ENCODE assay signal across 9 cellular contexts in the genomic region with DNA sequence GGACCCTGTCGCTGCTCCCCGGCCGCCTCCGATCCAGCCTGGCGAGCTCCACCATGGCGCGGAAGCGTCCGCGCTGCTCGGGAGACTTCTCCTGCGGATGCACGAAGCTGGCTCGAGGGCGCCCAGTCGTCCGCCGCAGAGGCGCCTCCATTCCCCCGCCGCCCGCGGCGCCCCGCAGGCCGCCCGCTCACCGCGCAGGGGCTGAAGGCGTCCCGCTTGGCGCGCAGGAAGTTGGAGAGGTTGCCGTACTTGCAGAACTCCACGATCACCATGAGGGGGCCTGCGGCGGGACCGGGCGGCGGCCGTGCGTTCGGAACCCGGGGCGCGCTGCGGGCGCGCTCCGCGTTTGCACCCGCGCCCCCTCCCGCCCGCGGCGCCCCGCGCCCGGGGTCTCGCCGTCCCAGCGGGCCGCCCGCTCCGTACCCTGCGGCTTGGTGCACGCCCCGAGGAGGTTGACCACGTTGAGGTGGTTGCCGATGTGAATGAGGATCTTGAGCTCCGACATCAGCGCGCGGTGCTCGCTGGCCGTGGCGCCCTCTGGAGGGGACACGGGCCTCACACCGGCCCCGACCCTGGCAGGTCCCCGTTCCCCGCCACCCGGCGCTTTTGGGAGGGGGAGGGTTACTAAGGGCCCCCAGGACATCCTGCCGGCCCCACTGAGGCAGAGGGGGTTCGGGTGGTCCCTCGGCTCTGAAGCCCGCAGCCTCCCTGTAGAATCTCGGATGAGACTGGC. TPM values are rescaled to one million over a fixed set of nuclear protein-coding genes. Genes with fewer than 3 reads are reported as not detected.
DNase-seq lines count a peak whose midpoint lies in the region; ATAC-seq and TF ChIP-seq lines count a peak whose summit lies in the region.
"Had no signal": no experiment of that assay in that cellular context is flagged by ENCODE, and none has a peak within 500 bp of the region (broad histone marks: within the 10 kb centered on the region; RNA-seq: fewer than 3 reads in every experiment).

No MANE protein-coding gene starts in this region.

- H3K27me3 Mint-ChIP-seq in effector memory CD8-positive, alpha-beta T cell: no peaks in the 10 kb centered on the region

- no peak overlapping the region for H2BK120ac ChIP-seq in trophoblast cell (ENCODE audit: insufficient read depth, low read length, poor library complexity)

- no peak overlapping the region for H3K9ac ChIP-seq in HCT116 (ENCODE audit: low read length)
- H3K9ac ChIP-seq in trophoblast cell (ENCODE audit: low read length): no peak overlapping the region

- peaks cover 3 to 11% of the 10 kb centered on the region in 2 donors for H3K4me1 Mint-ChIP-seq in effector memory CD8-positive, alpha-beta T cell (ENCODE audit: low read depth in 2 of 2)

- H3K23ac ChIP-seq in trophoblast cell (ENCODE audit: low read length): no peak overlapping the region

- no peak overlapping the region for H2AK5ac ChIP-seq in trophoblast cell (ENCODE audit: low read length)

- H3K4me1 ChIP-seq in HCT116 (ENCODE audit: control insufficient read depth in 1 of 2, insufficient read depth in 2 of 2, low read length in 2 of 2) (no peaks in the 10 kb centered on the region), trophoblast cell (ENCODE audit: control insufficient read depth in 1 of 2, insufficient read depth in 2 of 2, low read length in 2 of 2) (peaks cover 0 to 3% of the 10 kb centered on the region in 2 experiments)
- H3K4me1 ChIP-seq: pancreas had no signal

- no peak overlapping the region for H4K91ac ChIP-seq in trophoblast cell (ENCODE audit: low read depth, low read length)

- H2BK12ac ChIP-seq in trophoblast cell (ENCODE audit: low read length): no peak overlapping the region

- no CpG with 5 or more reads among the region's 90 CpGs for WGBS in trophoblast cell (ENCODE audit: extremely low coverage, insufficient coverage, insufficient read length)

- POLR2A ChIA-PET in HCT116 (lab: Charles Lee): no interaction called here

- H3K9me3 ChIP-seq in HCT116 (ENCODE audit: control insufficient read depth in 1 of 2, insufficient read depth in 1 of 2, low read depth in 1 of 2, low read length in 2 of 2) (no peaks in the 10 kb centered on the region), trophoblast cell (ENCODE audit: insufficient read depth, low read depth, low read length) (peaks cover 12% of the 10 kb centered on the region)
- H3K9me3 ChIP-seq: pancreas had no signal

- H4K20me1 ChIP-seq in HCT116 (ENCODE audit: insufficient read depth): no peaks in the 10 kb centered on the region

- no peak overlapping the region for H4K8ac ChIP-seq in trophoblast cell (ENCODE audit: low read depth, low read length)

- H3K4ac ChIP-seq in trophoblast cell (ENCODE audit: low read depth, low read length): no peak overlapping the region

- RAD21 ChIA-PET in HCT116 (lab: Charles Lee; ENCODE audit: low non-redundant PET in 1 of 2, low total read pairs in 2 of 2, uncharacterized antibody in 2 of 2, unreplicated experiment in 2 of 2): no interaction called here

- H3K9me3 Mint-ChIP-seq in effector memory CD8-positive, alpha-beta T cell: no peaks in the 10 kb centered on the region

- H2AFZ ChIP-seq in HCT116 (ENCODE audit: low read depth, low read length, poor library complexity, severe bottlenecking) (no peak overlapping the region), trophoblast cell (ENCODE audit: insufficient read depth, low read length, poor library complexity) (peak overlapping the region; percentile 18)

- H3K27ac ChIP-seq in HCT116 (ENCODE audit: low read depth, low read length): no peak overlapping the region
- no peak overlapping the region for H3K27ac ChIP-seq in trophoblast cell (ENCODE audit: low read depth, low read length)
- H3K27ac ChIP-seq: pancreas had no signal

- no peak overlapping the region for H3K4me2 ChIP-seq in HCT116 (ENCODE audit: low read length)
- H3K4me2 ChIP-seq in trophoblast cell (ENCODE audit: low read length): peak overlapping the region; percentile 94

- H3K27me3 ChIP-seq in HCT116 (ENCODE audit: insufficient read depth, low read length) (no peaks in the 10 kb centered on the region), trophoblast cell (ENCODE audit: insufficient read depth, low read length) (no peaks in the 10 kb centered on the region)

- peaks cover 14% of the 10 kb centered on the region for H3K36me3 Mint-ChIP-seq in effector memory CD8-positive, alpha-beta T cell (ENCODE audit: insufficient read depth)

- ATAC-seq in HCT116 (peak; percentile 40; the same call in 1 of the 2 replicates), GM18870 (IDR thresholded peaks at IDR 0.05; ENCODE audit: unreplicated experiment) (no peak), GM21381 (IDR thresholded peaks at IDR 0.05; ENCODE audit: unreplicated experiment) (no peak), GM18873 (IDR thresholded peaks at IDR 0.05; ENCODE audit: low FRiP score, unreplicated experiment) (no peak)
- ATAC-seq in effector memory CD8-positive, alpha-beta T cell (replicated peaks): peak; percentile 79

- DNase-seq in HCT116 (ENCODE audit: low read depth, low spot score): no peak
- peak in 3 of 5 donors; percentile 13 to 44 (median 21) for DNase-seq in T-helper 1 cell
- peak in 1 of 3 experiments; percentile 10 for DNase-seq in effector memory CD8-positive, alpha-beta T cell
- peak in 1 of 2 donors; percentile 60 for DNase-seq in trophoblast cell
- DNase-seq in activated gamma-delta T cell (lab: John Stamatoyannopoulos, UW): no peak
- DNase-seq: pancreas had no signal

- TF ChIP-seq CTCF in HCT116 (IDR thresholded peaks at IDR 0.05 in 2 of 3, conservative IDR thresholded peaks at IDR 0.05 in 1 of 3; ENCODE audit: borderline replicate concordance in 1 of 3, insufficient read depth in 1 of 3, low read depth in 2 of 3, low read length in 2 of 3): no peak; a peak in 1 of 6 replicates

- TF ChIP-seq RAD21 in HCT116 (IDR thresholded peaks at IDR 0.05; ENCODE audit: low read depth): no peak

- H3K36me3 ChIP-seq in HCT116 (ENCODE audit: control insufficient read depth in 1 of 2, insufficient read depth in 2 of 2, low read length in 2 of 2) (no peaks in the 10 kb centered on the region), trophoblast cell (ENCODE audit: control insufficient read depth in 1 of 2, insufficient read depth in 2 of 2, low read length in 2 of 2) (no peaks in the 10 kb centered on the region)
- H3K36me3 ChIP-seq: pancreas had no signal

- no peak overlapping the region for H4K12ac ChIP-seq in trophoblast cell (ENCODE audit: low read depth, low read length)

- H3K79me1 ChIP-seq in trophoblast cell (ENCODE audit: low read length): no peaks in the 10 kb centered on the region

- CTCF ChIA-PET in HCT116 (lab: Charles Lee): no interaction called here

- H3K79me2 ChIP-seq in HCT116 (ENCODE audit: insufficient read depth, low read length) (no peaks in the 10 kb centered on the region), trophoblast cell (ENCODE audit: control insufficient read depth, insufficient read depth, low read length, poor library complexity) (no peaks in the 10 kb centered on the region)

- H3K14ac ChIP-seq in trophoblast cell (ENCODE audit: low read length): no peak overlapping the region

- intact Hi-C loops in HCT116 (cut with micrococcal nuclease): no loop called here

- BruUV-seq in HCT116 (replicated peaks; lab: Mats Ljungman, UMichigan): no TSS peak

- H3K4me3 ChIP-seq in HCT116 (replicated peaks in 1 of 2; ENCODE audit: low read depth in 1 of 2, low read length in 2 of 2) (no peak overlapping the region), trophoblast cell (ENCODE audit: low read depth, low read length) (peak overlapping the region; percentile 67)

- H3K9me2 ChIP-seq in HCT116 (ENCODE audit: insufficient read depth): no peaks in the 10 kb centered on the region

- H2BK5ac ChIP-seq in trophoblast cell (ENCODE audit: low read depth, low read length, poor library complexity): no peak overlapping the region

- peak overlapping the region in 1 of 2 donors; percentile 40 for H3K4me3 Mint-ChIP-seq in effector memory CD8-positive, alpha-beta T cell

- no peak overlapping the region for H3K18ac ChIP-seq in trophoblast cell (ENCODE audit: low read length)

- no peak overlapping the region for H3K27ac Mint-ChIP-seq in effector memory CD8-positive, alpha-beta T cell

- no peak for TF ChIP-seq POLR2A in HCT116 (IDR thresholded peaks at IDR 0.05; ENCODE audit: borderline replicate concordance, extremely low read depth, insufficient read depth, insufficient read length)

TF ChIP-seq in HCT116, 20 proteins besides CTCF, POLR2A, EP300 and RAD21 (continues in another document):
- TF ChIP-seq SRF (IDR thresholded peaks at IDR 0.05; ENCODE audit: low read depth): no peak
- no peak for TF ChIP-seq ZNF274 (IDR thresholded peaks at IDR 0.05; ENCODE audit: low read depth, low read length)
- no peak for TF ChIP-seq ELF1 (IDR thresholded peaks at IDR 0.05; ENCODE audit: borderline replicate concordance, low read depth)
- TF ChIP-seq TCF7L2 (IDR thresholded peaks at IDR 0.05; ENCODE audit: borderline replicate concordance, extremely low read depth, insufficient read depth, insufficient read length): no peak
- TF ChIP-seq SP1 (IDR thresholded peaks at IDR 0.05; ENCODE audit: low read depth): no peak
- TF ChIP-seq EZH2 (IDR thresholded peaks at IDR 0.05): no peak

RNA-seq across cellular contexts. Expression of a gene that starts 27.7 kb away (rescaled TPM):
- total RNA-seq in HCT116 (2021; ENCODE audit: unreplicated experiment): not detected
- polyA plus RNA-seq in HCT116 (2012): not detected in 2 replicates
- polyA plus RNA-seq in trophoblast cell (2013): not detected in 2 replicates

RNA-seq across cellular contexts. Expression of a gene that starts 30.4 kb away (rescaled TPM):
- 0.17 TPM for total RNA-seq in HCT116 (2021; ENCODE audit: unreplicated experiment)
- polyA plus RNA-seq in HCT116 (2012): 0.07 and 0.09 TPM in 2 replicates
- 0.54 and 0.57 TPM in 2 replicates for polyA plus RNA-seq in trophoblast cell (2013)

Comparison
In these comparisons a context has a peak if more than half of its experiments do, and no peak if none do; other contexts are left out.
1. ATAC-seq: peak in HCT116 (single experiment) and effector memory CD8-positive, alpha-beta T cell (single experiment); none in GM18870 (single experiment), GM21381 (single experiment) and GM18873 (single experiment).
2. DNase-seq: peak in T-helper 1 cell (3 of 5); none in HCT116 (single experiment) and activated gamma-delta T cell (single experiment).